2 cellular contexts compared by ENCODE assay signal in genomic region chr2:190579945-190580866, GRCh38.
TF ChIP-seq lines count a peak whose summit lies in the region.

No MANE protein-coding gene starts in this region.

TF ChIP-seq in liver, 16 proteins besides CTCF, POLR2A, EP300 and RAD21:
- TF ChIP-seq FOXA1 (IDR thresholded peaks at IDR 0.05) (no peak), HNF4A (conservative IDR thresholded peaks at IDR 0.05) (no peak), NR2F2 (IDR thresholded peaks at IDR 0.05) (peak; percentile 9)

TF ChIP-seq in HepG2, 621 proteins besides CTCF, POLR2A, EP300 and RAD21:
- no peak for TF ChIP-seq ZBTB44 (CRISPR knock-in tag; IDR thresholded peaks at IDR 0.05)
- no peak for TF ChIP-seq KDM1A (CRISPR knock-in tag; IDR thresholded peaks at IDR 0.05)
- TF ChIP-seq FOXO1 (CRISPR knock-in tag; IDR thresholded peaks at IDR 0.05) = no peak
- TF ChIP-seq ZBED4 (CRISPR knock-in tag; IDR thresholded peaks at IDR 0.05; ENCODE audit: borderline replicate concordance) = no peak
- TF ChIP-seq HMG20B (CRISPR knock-in tag; conservative IDR thresholded peaks at IDR 0.05) = no peak
- TF ChIP-seq SP1 (IDR thresholded peaks at IDR 0.05) = no peak
- no peak for TF ChIP-seq SP1 (CRISPR knock-in tag; IDR thresholded peaks at IDR 0.05)
- TF ChIP-seq THAP9 (CRISPR knock-in tag; IDR thresholded peaks at IDR 0.05; ENCODE audit: borderline replicate concordance) = no peak
